ENCODE assay signal across 8 cellular contexts in the genomic region with DNA sequence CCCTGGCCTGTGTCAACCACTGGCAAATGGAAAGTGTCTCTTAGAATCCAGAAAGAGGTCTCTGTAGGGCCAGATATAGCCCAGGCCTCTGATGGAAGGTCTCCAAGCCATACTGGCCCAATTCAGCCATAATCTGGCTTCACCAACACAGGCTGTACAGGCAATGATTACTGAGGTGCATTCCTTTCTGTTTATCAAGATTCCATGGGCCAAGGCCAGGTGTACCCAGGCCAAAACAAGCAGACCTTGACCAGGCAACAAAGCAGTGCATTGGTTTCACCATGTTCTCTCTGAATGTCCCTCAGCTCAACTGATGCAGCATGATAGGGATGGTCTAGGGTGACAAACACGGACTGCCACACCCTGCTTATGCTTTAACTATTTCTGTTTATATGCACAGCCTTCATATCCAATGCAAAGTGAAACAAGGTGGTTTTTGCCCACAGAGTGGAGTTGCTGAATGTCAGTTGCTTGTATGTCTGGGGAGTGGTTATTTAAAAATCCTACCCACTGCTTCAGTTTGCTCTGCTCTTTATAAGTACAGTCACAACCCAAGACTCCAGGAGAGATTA. TPM values are rescaled to one million over a fixed set of nuclear protein-coding genes. Genes with fewer than 3 reads are reported as not detected.
DNase-seq lines count a peak whose midpoint lies in the region; ATAC-seq and TF ChIP-seq lines count a peak whose summit lies in the region.

No MANE protein-coding gene starts in this region.

- no peaks in the 10 kb centered on the region for H3K9me3 Mint-ChIP-seq in stimulated activated memory B cell treated with anti-CD40 and anti-IgM and Interleukin-4, amounts not matched to agents 10 μg/mL and 1 μg/mL and 100 μg/mL, for 72 hours

- no peaks in the 10 kb centered on the region for H3K36me3 ChIP-seq in muscle layer of duodenum (ENCODE audit: control insufficient read depth in 1 of 2, insufficient read depth in 2 of 2, low read length in 2 of 2)

- TF ChIP-seq CTCF in VCaP (conservative IDR thresholded peaks at IDR 0.05): no peak

- no peak overlapping the region for H3K4me3 Mint-ChIP-seq in stimulated activated memory B cell treated with anti-CD40 and anti-IgM and Interleukin-4, amounts not matched to agents 10 μg/mL and 1 μg/mL and 100 μg/mL, for 72 hours

- no peaks in the 10 kb centered on the region for H3K9me3 ChIP-seq in muscle layer of duodenum (ENCODE audit: control insufficient read depth in 1 of 2, low read length in 2 of 2)

- peaks cover 11% of the 10 kb centered on the region for H3K4me1 Mint-ChIP-seq in stimulated activated memory B cell treated with anti-CD40 and anti-IgM and Interleukin-4, amounts not matched to agents 10 μg/mL and 1 μg/mL and 100 μg/mL, for 72 hours

- no peaks in the 10 kb centered on the region for H3K27me3 Mint-ChIP-seq in stimulated activated memory B cell treated with anti-CD40 and anti-IgM and Interleukin-4, amounts not matched to agents 10 μg/mL and 1 μg/mL and 100 μg/mL, for 72 hours

- no peak for DNase-seq in SK-N-DZ (ENCODE audit: low spot score)
- DNase-seq in DMS53 treated with DMSO at 0.1 percent for 48 hours (lab: John Stamatoyannopoulos, UW; ENCODE audit: unreplicated experiment): no peak

- H3K4me1 ChIP-seq in muscle layer of duodenum (ENCODE audit: control insufficient read depth in 1 of 2, insufficient read depth in 2 of 2, low read length in 2 of 2): peaks cover 16 to 26% of the 10 kb centered on the region in 2 donors

- H3K27me3 ChIP-seq in muscle layer of duodenum (ENCODE audit: low read depth, low read length): no peaks in the 10 kb centered on the region

- peaks cover 2% of the 10 kb centered on the region for H3K36me3 Mint-ChIP-seq in stimulated activated memory B cell treated with anti-CD40 and anti-IgM and Interleukin-4, amounts not matched to agents 10 μg/mL and 1 μg/mL and 100 μg/mL, for 72 hours

- H3K27ac ChIP-seq in VCaP (peak overlapping the region; percentile 61), muscle layer of duodenum (ENCODE audit: low read length) (peak overlapping the region; percentile 16)

- no peak overlapping the region for H3K27ac Mint-ChIP-seq in stimulated activated memory B cell treated with anti-CD40 and anti-IgM and Interleukin-4, amounts not matched to agents 10 μg/mL and 1 μg/mL and 100 μg/mL, for 72 hours

- ATAC-seq in GM18858 (IDR thresholded peaks at IDR 0.05; ENCODE audit: unreplicated experiment) (peak; percentile 48), HG02759 (IDR thresholded peaks at IDR 0.05; ENCODE audit: unreplicated experiment) (peak; percentile 63), HG03196 (IDR thresholded peaks at IDR 0.05; ENCODE audit: unreplicated experiment) (no peak)
- ATAC-seq in stimulated activated memory B cell treated with anti-CD40 and anti-IgM and Interleukin-4, amounts not matched to agents 10 μg/mL and 1 μg/mL and 100 μg/mL, for 72 hours: no peak

- H3K4me3 ChIP-seq in muscle layer of duodenum (ENCODE audit: low read depth in 1 of 2, low read length in 2 of 2): no peak overlapping the region

RNA-seq across cellular contexts. Expression of a gene that starts 25.2 kb away (rescaled TPM):
- 53.4 and 66.9 TPM in 2 replicates for polyA plus RNA-seq in SK-N-DZ (2014; cell fraction: cytosol; rRNA removed)
- polyA plus RNA-seq in SK-N-DZ (2014; cell fraction: nucleus; rRNA removed): 510 and 632 TPM in 2 replicates

Comparison
In these comparisons a context has a peak if more than half of its experiments do, and no peak if none do; other contexts are left out.
1. ATAC-seq: peak in GM18858 (single experiment) and HG02759 (single experiment); none in stimulated activated memory B cell treated with anti-CD40 and anti-IgM and Interleukin-4, amounts not matched to agents 10 μg/mL and 1 μg/mL and 100 μg/mL, for 72 hours (single experiment) and HG03196 (single experiment).